ENCODE assay signal across 10 cellular contexts in genomic region chr19:40054632-40055031, GRCh38. TPM values are rescaled to one million over a fixed set of nuclear protein-coding genes. Genes with fewer than 3 reads are reported as not detected.
DNase-seq lines count a peak whose midpoint lies in the region; TF ChIP-seq lines count a peak whose summit lies in the region.
"Had no signal": no experiment of that assay in that cellular context is flagged by ENCODE, and none has a peak within 500 bp of the region (broad histone marks: within the 10 kb centered on the region; RNA-seq: fewer than 3 reads in every experiment).

No MANE protein-coding gene starts in this region.

- H3K4me1 Mint-ChIP-seq in mesothelial cell of epicardium: peaks cover 27% of the 10 kb centered on the region

- peaks cover 54% of the 10 kb centered on the region for H3K36me3 Mint-ChIP-seq in mesothelial cell of epicardium

- H3K4me3 ChIP-seq in BE2C (ENCODE audit: low read depth, low read length) (peak overlapping the region; percentile 88; the same call in 1 of the 2 replicates), HFF-Myc (replicated peaks; ENCODE audit: low read depth, low read length) (peak overlapping the region; percentile 73), ascending aorta (peak overlapping the region; percentile 69 to 73), vagina (peak overlapping the region in 1 of 2 donors; percentile 73)

- peak overlapping the region; percentile 100 for H3K4me3 Mint-ChIP-seq in mesothelial cell of epicardium

- no peak overlapping the region for H3K27ac Mint-ChIP-seq in mesothelial cell of epicardium

- H3K27me3 ChIP-seq in BE2C (no peaks in the 10 kb centered on the region), ascending aorta (no peaks in the 10 kb centered on the region), vagina (no peaks in the 10 kb centered on the region)

- no peak for TF ChIP-seq POLR2A in vagina (IDR thresholded peaks at IDR 0.05)

- H3K27me3 Mint-ChIP-seq in mesothelial cell of epicardium (ENCODE audit: low read depth): no peaks in the 10 kb centered on the region

- H3K4me1 ChIP-seq in BE2C (no peaks in the 10 kb centered on the region), ascending aorta (peaks cover 0 to 2% of the 10 kb centered on the region in 2 donors), vagina (peaks cover 21% of the 10 kb centered on the region)

- no peaks in the 10 kb centered on the region for H3K9me3 ChIP-seq in BE2C
- peaks cover 0 to 41% of the 10 kb centered on the region in 2 donors for H3K9me3 ChIP-seq in ascending aorta
- peaks cover 5% of the 10 kb centered on the region for H3K9me3 ChIP-seq in vagina

- no peaks in the 10 kb centered on the region for H3K36me3 ChIP-seq in BE2C
- peaks cover 6 to 14% of the 10 kb centered on the region in 2 donors for H3K36me3 ChIP-seq in ascending aorta
- H3K36me3 ChIP-seq in vagina: peaks cover 0 to 9% of the 10 kb centered on the region in 2 donors

- DNase-seq in BE2C: no peak
- DNase-seq in HFF-Myc (ENCODE audit: extremely low read depth, low read depth): no peak
- no peak for DNase-seq in ascending aorta (ENCODE audit: low spot score in 2 of 2)
- no peak for DNase-seq in mesothelial cell of epicardium (ENCODE audit: low spot score in 2 of 2, unreplicated experiment in 2 of 2)
- DNase-seq in NCI-H2171 treated with DMSO at 0.1 percent for 48 hours (lab: John Stamatoyannopoulos, UW): no peak
- no peak for DNase-seq in vagina (ENCODE audit: extremely low spot score in 2 of 2)
- no peak for DNase-seq in AML-193 (lab: John Stamatoyannopoulos, UW)
- no peak for DNase-seq in cortex of kidney (lab: John Stamatoyannopoulos, UW)
- DNase-seq: NCI-H524; stimulated activated CD4-positive, alpha-beta T cell treated with anti-CD3 and anti-CD28 coated beads, Interleukin-1b, Interleukin-23, amount 100 ng/mL, for 48 hours had no signal

- intact Hi-C loops in ascending aorta (cut with DNase I): no loop called here
- intact Hi-C loops in vagina (cut with DNase I): no loop called here

- H3K27ac ChIP-seq in ascending aorta (no peak overlapping the region), vagina (no peak overlapping the region)

- no peak for TF ChIP-seq CTCF in BE2C (IDR thresholded peaks at IDR 0.05; ENCODE audit: low read depth, low read length)
- TF ChIP-seq CTCF in HFF-Myc (IDR thresholded peaks at IDR 0.05; ENCODE audit: low read depth, low read length, missing control alignments): no peak
- no peak for TF ChIP-seq CTCF in ascending aorta (IDR thresholded peaks at IDR 0.05)
- no peak for TF ChIP-seq CTCF in mesothelial cell of epicardium (IDR thresholded peaks at IDR 0.05; ENCODE audit: unreplicated experiment)
- TF ChIP-seq CTCF in vagina (IDR thresholded peaks at IDR 0.05): no peak

- H3K9me3 Mint-ChIP-seq in mesothelial cell of epicardium: peaks cover 55% of the 10 kb centered on the region

RNA-seq across cellular contexts. Expression of gene ZNF780B, which starts 1.4 kb away (rescaled TPM):
- polyA plus RNA-seq in BE2C (2012; ENCODE audit: insufficient read depth, insufficient read length, low read depth): 5.0 TPM
- total RNA-seq in ascending aorta (15.6 TPM), mesothelial cell of epicardium (34.7 to 42.3 TPM (median 35.1 TPM) in 3 replicates), vagina (12.0 TPM)

RNA-seq across cellular contexts. Expression of gene ZNF780A, which starts 36.1 kb away (rescaled TPM):
- polyA plus RNA-seq in BE2C (2012; ENCODE audit: insufficient read depth, insufficient read length, low read depth): 2.1 TPM
- total RNA-seq in ascending aorta (0.32 TPM), mesothelial cell of epicardium (14.6 to 17.3 TPM (median 17.0 TPM) in 3 replicates), vagina (18.7 TPM)

RNA-seq across cellular contexts. Expression of gene ZNF546, which starts 57.8 kb away (rescaled TPM):
- 1.0 TPM for polyA plus RNA-seq in BE2C (2012; ENCODE audit: insufficient read depth, insufficient read length, low read depth)
- total RNA-seq in ascending aorta (3.0 TPM), mesothelial cell of epicardium (6.8 to 9.8 TPM (median 8.7 TPM) in 3 replicates), vagina (5.2 TPM)

Comparison
In these comparisons a context has a peak if more than half of its experiments do, and no peak if none do; other contexts are left out.
1. RNA of gene ZNF780A, which starts 36.1 kb away (total RNA-seq): 18.7 TPM in vagina (single experiment) and 14.6 to 17.3 TPM in mesothelial cell of epicardium; 0.32 TPM in ascending aorta (single experiment); every median in the first group is over 10 times any median in the second.